In genomic region chr4:185071412-185071811, GRCh38 we compare ENCODE assay signal across 33 cellular contexts. TPM values are rescaled to one million over a fixed set of nuclear protein-coding genes. Genes with fewer than 3 reads are reported as not detected.
"Had no signal": no experiment of that assay in that cellular context is flagged by ENCODE, and none has a peak within 500 bp of the region (broad histone marks: within the 10 kb centered on the region; RNA-seq: fewer than 3 reads in every experiment).

No MANE protein-coding gene starts in this region.

- H3K4me3 Mint-ChIP-seq: activated B cell treated with CpG ODN at 0.5 μM for 24 hours; activated CD4-positive, alpha-beta T cell treated with anti-CD3 and anti-CD28 coated beads for 36 hours; activated naive CD8-positive, alpha-beta T cell; activated T-cell treated with anti-CD3 and anti-CD28 coated beads, Interleukin-2, amount 50 U/mL, for 4 hours; central memory CD8-positive, alpha-beta T cell; effector memory CD8-positive, alpha-beta T cell; mesothelial cell of epicardium; natural killer cell; T-helper 1 cell treated with Interleukin-12 subunit alpha and Interleukin-12 subunit beta and Interleukin-4 antibody, amounts not matched to agents 30 μg/mL and 1 μg/mL, for 36 hours had no signal

- H3K36me3 ChIP-seq: adrenal gland, ascending aorta, colonic mucosa, gastroesophageal sphincter, thoracic aorta, upper lobe of left lung had no signal

- H3K4me3 ChIP-seq: adrenal gland, ascending aorta, colonic mucosa, gastroesophageal sphincter, thoracic aorta, upper lobe of left lung had no signal

- H3K9me3 ChIP-seq: adrenal gland, ascending aorta, colonic mucosa, gastroesophageal sphincter, thoracic aorta, upper lobe of left lung had no signal

- DNase-seq: activated B cell treated with CpG ODN at 0.5 μM for 24 hours; activated CD4-positive, alpha-beta T cell treated with anti-CD3 and anti-CD28 coated beads for 36 hours; activated CD4-positive, alpha-beta T cell treated with anti-CD3 and anti-CD28 coated beads, Interleukin-2, amount 50 U/mL, for 4 hours; activated CD8-positive, alpha-beta memory T cell treated with anti-CD3 and anti-CD28 coated beads, Interleukin-2, amount 50 U/mL, for 48 hours; activated naive CD4-positive, alpha-beta T cell; activated T-cell treated with anti-CD3 and anti-CD28 coated beads, Interleukin-2, amount 50 U/mL, for 4 hours; adrenal gland; colonic mucosa; dorsolateral prefrontal cortex; effector memory CD8-positive, alpha-beta T cell; head of caudate nucleus; kidney; natural killer cell; occipital lobe; retina; stimulated activated CD4-positive, alpha-beta T cell treated with anti-CD3 and anti-CD28 coated beads, Interleukin-4, amount 100 ng/mL, for 24 hours; stimulated activated naive CD4-positive, alpha-beta T cell treated with Interleukin-2 at 50 U/mL for 16 hours; T1000; upper lobe of left lung had no signal

- FAIRE-seq: endothelial cell of umbilical vein, kidney had no signal

- H3K4me1 Mint-ChIP-seq: activated B cell treated with CpG ODN at 0.5 μM for 24 hours; activated CD4-positive, alpha-beta T cell treated with anti-CD3 and anti-CD28 coated beads for 36 hours; central memory CD8-positive, alpha-beta T cell; mesothelial cell of epicardium; natural killer cell had no signal

- H3K36me3 Mint-ChIP-seq: activated naive CD8-positive, alpha-beta T cell; mesothelial cell of epicardium; natural killer cell had no signal

- H3K27ac ChIP-seq: adrenal gland, ascending aorta, colonic mucosa, dorsolateral prefrontal cortex, gastroesophageal sphincter, thoracic aorta, upper lobe of left lung had no signal

- ATAC-seq: activated CD4-positive, alpha-beta T cell treated with anti-CD3 and anti-CD28 coated beads for 36 hours; activated T-cell treated with anti-CD3 and anti-CD28 coated beads, Interleukin-2, amount 50 U/mL, for 4 hours; effector memory CD8-positive, alpha-beta T cell; esophagus mucosa; gastroesophageal sphincter; left lobe of liver; natural killer cell had no signal

- H3K27me3 ChIP-seq: ascending aorta, colonic mucosa, upper lobe of left lung had no signal

- H3K4me1 ChIP-seq: ascending aorta, colonic mucosa, upper lobe of left lung had no signal

- H3K27ac Mint-ChIP-seq: activated B cell treated with CpG ODN at 0.5 μM for 24 hours; activated CD4-positive, alpha-beta T cell treated with anti-CD3 and anti-CD28 coated beads for 36 hours; activated naive CD8-positive, alpha-beta T cell; activated T-helper 2 cell treated with anti-CD3 and anti-CD28 coated beads, Interferon-gamma antibody, Interleukin-2, Interleukin-4, amounts not matched to agents 10 μg/mL and 5 μg/mL and 100 μg/mL, durations not matched to agents 14 hours and 24 hours and 36 hours; effector memory CD8-positive, alpha-beta T cell; mesothelial cell of epicardium; natural killer cell; T-helper 1 cell treated with Interleukin-12 subunit alpha and Interleukin-12 subunit beta and Interleukin-4 antibody, amounts not matched to agents 30 μg/mL and 1 μg/mL, for 36 hours had no signal

- H3K9me3 Mint-ChIP-seq: activated B cell treated with CpG ODN at 0.5 μM for 24 hours; activated T-cell treated with anti-CD3 and anti-CD28 coated beads, Interleukin-2, amount 50 U/mL, for 4 hours; activated T-helper 2 cell treated with anti-CD3 and anti-CD28 coated beads, Interferon-gamma antibody, Interleukin-2, Interleukin-4, amounts not matched to agents 10 μg/mL and 5 μg/mL and 100 μg/mL, durations not matched to agents 14 hours and 24 hours and 36 hours; central memory CD8-positive, alpha-beta T cell; effector memory CD8-positive, alpha-beta T cell; mesothelial cell of epicardium; natural killer cell; T-helper 1 cell treated with Interleukin-12 subunit alpha and Interleukin-12 subunit beta and Interleukin-4 antibody, amounts not matched to agents 30 μg/mL and 1 μg/mL, for 36 hours had no signal

RNA-seq across cellular contexts. Expression of gene HELT, which starts 53.1 kb away (rescaled TPM):
- total RNA-seq: activated B cell treated with CpG ODN at 0.5 μM for 24 hours; activated CD4-positive, alpha-beta T cell treated with anti-CD3 and anti-CD28 coated beads for 36 hours; activated CD8-positive, alpha-beta memory T cell treated with anti-CD3 and anti-CD28 coated beads for 36 hours; activated T-cell treated with anti-CD3 and anti-CD28 coated beads, Interleukin-2, amount 50 U/mL, for 4 hours; activated T-helper 2 cell treated with anti-CD3 and anti-CD28 coated beads, Interferon-gamma antibody, Interleukin-2, Interleukin-4, amounts not matched to agents 10 μg/mL and 5 μg/mL and 100 μg/mL, durations not matched to agents 14 hours and 24 hours and 36 hours; adrenal gland; ascending aorta; colonic mucosa; dorsolateral prefrontal cortex; endothelial cell of umbilical vein; esophagus mucosa; gastroesophageal sphincter; kidney; left lobe of liver; lung microvascular endothelial cell; mesothelial cell of epicardium; natural killer cell; occipital lobe; posterior vena cava; thoracic aorta had no signal
- polyA plus RNA-seq: adrenal gland, endothelial cell of umbilical vein had no signal
